In genomic region chr7:55071411-55072188, GRCh38 we compare ENCODE assay signal across 14 cellular contexts. TPM values are rescaled to one million over a fixed set of nuclear protein-coding genes. Genes with fewer than 3 reads are reported as not detected.
DNase-seq lines count a peak whose midpoint lies in the region; ATAC-seq, FAIRE-seq and TF ChIP-seq lines count a peak whose summit lies in the region.
"Had no signal": no experiment of that assay in that cellular context is flagged by ENCODE, and none has a peak within 500 bp of the region (broad histone marks: within the 10 kb centered on the region; RNA-seq: fewer than 3 reads in every experiment).

No MANE protein-coding gene starts in this region.

- H3K36me3 ChIP-seq in brain microvascular endothelial cell (replicated peaks) (peaks cover 3% of the 10 kb centered on the region), keratinocyte (ENCODE audit: control insufficient read depth in 2 of 2, extremely low read depth in 1 of 2, insufficient read depth in 2 of 2, low read length in 2 of 2) (peaks cover 16 to 59% of the 10 kb centered on the region in 2 experiments), skeletal muscle tissue (ENCODE audit: control insufficient read depth in 3 of 3, insufficient read depth in 3 of 3, low read length in 3 of 3) (no peaks in the 10 kb centered on the region)
- H3K36me3 ChIP-seq: BLaER1 had no signal

- peak overlapping the region; percentile 82 for H3K9ac ChIP-seq in keratinocyte (ENCODE audit: control insufficient read depth, extremely low read depth, insufficient read depth, low read length)
- H3K9ac ChIP-seq in skeletal muscle tissue (ENCODE audit: low read depth in 1 of 3, low read length in 3 of 3) = no peak overlapping the region
- H3K9ac ChIP-seq: BLaER1 had no signal

- peak overlapping the region; percentile 83 for H3K27ac ChIP-seq in brain microvascular endothelial cell
- H3K27ac ChIP-seq in keratinocyte (ENCODE audit: control insufficient read depth, insufficient read depth, low read length) = peak overlapping the region; percentile 98
- peak overlapping the region; percentile 64 for H3K27ac ChIP-seq in skeletal muscle tissue (ENCODE audit: low read depth, low read length)
- H3K27ac ChIP-seq: BLaER1 had no signal

- peaks cover 9% of the 10 kb centered on the region for H3K9me1 ChIP-seq in keratinocyte (ENCODE audit: control insufficient read depth, extremely low read depth, insufficient read depth, low read length)

- H3K27me3 ChIP-seq in brain microvascular endothelial cell (replicated peaks) = no peaks in the 10 kb centered on the region
- H3K27me3 ChIP-seq in keratinocyte (ENCODE audit: control insufficient read depth, extremely low read depth, insufficient read depth, low read length) = no peaks in the 10 kb centered on the region
- H3K27me3 ChIP-seq in skeletal muscle tissue (ENCODE audit: control insufficient read depth in 3 of 3, insufficient read depth in 3 of 3, low read length in 3 of 3) = no peaks in the 10 kb centered on the region
- H3K27me3 ChIP-seq: BLaER1 had no signal

- in situ Hi-C loops in brain microvascular endothelial cell (cut with HindIII; ENCODE audit: low pct_ligation_motif_present, low sequenced_read_pairs) = no loop called here

- H3K9me3 ChIP-seq in keratinocyte (ENCODE audit: control insufficient read depth, low read depth, low read length) = no peaks in the 10 kb centered on the region
- H3K9me3 ChIP-seq in skeletal muscle tissue (ENCODE audit: control insufficient read depth in 3 of 3, low read length in 3 of 3) = no peaks in the 10 kb centered on the region
- H3K9me3 ChIP-seq: BLaER1 had no signal

- no peak for FAIRE-seq in keratinocyte (lab: Jason Lieb, UNC)
- FAIRE-seq: bronchial epithelial cell, endothelial cell of umbilical vein, small intestine had no signal

- peak overlapping the region; percentile 36 for H3K4me2 ChIP-seq in keratinocyte (ENCODE audit: control insufficient read depth, extremely low read depth, insufficient read depth, low read depth, low read length)
- H3K4me2 ChIP-seq: BLaER1 had no signal

- no peak for ATAC-seq in GM18502 (IDR thresholded peaks at IDR 0.05; ENCODE audit: poor library complexity, unreplicated experiment)

- TF ChIP-seq CTCF in brain microvascular endothelial cell (IDR thresholded peaks at IDR 0.05; ENCODE audit: low read depth, low read length, missing control alignments) (no peak), keratinocyte (optimal IDR thresholded peaks at IDR 0.05 in 1 of 3, IDR thresholded peaks at IDR 0.05 in 1 of 3, conservative IDR thresholded peaks at IDR 0.05 in 1 of 3; ENCODE audit: extremely low read depth in 1 of 3, insufficient read depth in 2 of 3, low read length in 3 of 3) (no peak)

- H4K20me1 ChIP-seq in keratinocyte (ENCODE audit: control insufficient read depth, extremely low read depth, insufficient read depth, low read length) = no peaks in the 10 kb centered on the region
- H4K20me1 ChIP-seq: BLaER1 had no signal

- H3K4me3 ChIP-seq in brain microvascular endothelial cell (ENCODE audit: low read depth, low read length) = no peak overlapping the region
- no peak overlapping the region for H3K4me3 ChIP-seq in keratinocyte (ENCODE audit: control insufficient read depth in 2 of 3, extremely low read depth in 1 of 3, insufficient read depth in 2 of 3, low read depth in 1 of 3, low read length in 3 of 3)
- H3K4me3 ChIP-seq in skeletal muscle tissue (ENCODE audit: low read length in 3 of 3) = no peak overlapping the region
- H3K4me3 ChIP-seq: BLaER1 had no signal

- H3K4me1 ChIP-seq in keratinocyte (ENCODE audit: control insufficient read depth, extremely low read depth, insufficient read depth, low read length) (peaks cover 83% of the 10 kb centered on the region), skeletal muscle tissue (ENCODE audit: control insufficient read depth in 3 of 3, insufficient read depth in 3 of 3, low read length in 3 of 3) (peaks cover 32 to 41% (median 38%) of the 10 kb centered on the region in 3 donors)

- peaks cover 96% of the 10 kb centered on the region for H3K79me2 ChIP-seq in keratinocyte (ENCODE audit: control insufficient read depth, insufficient read depth, low read length)

- dilution Hi-C loops in keratinocyte (cut with MboI; ENCODE audit: extremely low pct_ligation_motif_present, low sequenced_read_pairs) = no loop called here

- H2AFZ ChIP-seq in keratinocyte (ENCODE audit: control insufficient read depth, low read length) = no peak overlapping the region

- peak; percentile 44 for DNase-seq in EH (ENCODE audit: low read depth)
- DNase-seq in brain microvascular endothelial cell = no peak
- no peak for DNase-seq in keratinocyte (ENCODE audit: low read depth, low spot score)
- no peak for DNase-seq in Kasumi-1 (lab: John Stamatoyannopoulos, UW)
- no peak for DNase-seq in COLO668 (lab: John Stamatoyannopoulos, UW; ENCODE audit: unreplicated experiment)
- DNase-seq in NK-92 treated with Interleukin-12 subunit alpha and Interleukin-12 subunit beta, amount 100 ng/mL, for 24 hours (lab: John Stamatoyannopoulos, UW) = no peak
- DNase-seq: activated T-cell treated with anti-CD3 and anti-CD28 coated beads, Interleukin-2, amount 50 U/mL, for 48 hours; EL; small intestine had no signal

RNA-seq across cellular contexts. Expression of gene EGFR, which starts 52.8 kb away (rescaled TPM):
- 109 to 159 TPM (median 120 TPM) in 3 replicates for polyA plus RNA-seq in keratinocyte
- 54.6 TPM for polyA plus RNA-seq in keratinocyte (2011; ENCODE audit: low read depth)
- polyA plus RNA-seq in keratinocyte (2011; cell fraction: cytosol; rRNA removed) = 58.5 and 79.5 TPM in 2 replicates
- 351 and 352 TPM in 2 replicates for polyA plus RNA-seq in keratinocyte (2011; cell fraction: nucleus; rRNA removed)
- 75.7 and 124 TPM in 2 replicates for polyA plus RNA-seq in keratinocyte (2012; ENCODE audit: low replicate concordance)
- 306 to 451 TPM (median 333 TPM) in 3 replicates for polyA minus RNA-seq in keratinocyte
- 216 TPM for polyA minus RNA-seq in keratinocyte (2011; cell fraction: cytosol; rRNA and poly(A)+ RNA removed)
- 624 and 980 TPM in 2 replicates for polyA minus RNA-seq in keratinocyte (2011; cell fraction: nucleus; rRNA and poly(A)+ RNA removed)
- total RNA-seq in skeletal muscle tissue = 17.7 TPM
